ENCODE assay signal across 8 cellular contexts in genomic region chr7:92135100-92135429, GRCh38. TPM values are rescaled to one million over a fixed set of nuclear protein-coding genes. Genes with fewer than 3 reads are reported as not detected.
A peak's percentile ranks its signal among the peaks of the same experiment; 100 is the strongest.
DNase-seq lines count a peak whose midpoint lies in the region; ATAC-seq and TF ChIP-seq lines count a peak whose summit lies in the region.

No MANE protein-coding gene starts in this region.

- H3K36me3 ChIP-seq in Loucy (ENCODE audit: insufficient read depth, low read length): peaks cover 14% of the 10 kb centered on the region; the same call in 1 of the 2 replicates
- no peaks in the 10 kb centered on the region for H3K36me3 ChIP-seq in prostate gland

- H3K4me3 ChIP-seq in Loucy (ENCODE audit: low read length, poor library complexity, severe bottlenecking) (peak overlapping the region; percentile 84), prostate gland (peak overlapping the region; percentile 83 to 98)

- no peaks in the 10 kb centered on the region for H3K9me2 ChIP-seq in Loucy (replicated peaks; ENCODE audit: low read depth, low read length)

- H3K9ac ChIP-seq in Loucy (ENCODE audit: low read depth, low read length, poor library complexity, severe bottlenecking): peak overlapping the region; percentile 91

- DNase-seq in NCI-H510A treated with DMSO at 0.1 percent for 48 hours (lab: John Stamatoyannopoulos, UW) (peak; percentile 31), NCI-H510A (lab: John Stamatoyannopoulos, UW) (no peak), glomerular visceral epithelial cell (ENCODE audit: extremely low spot score) (peak; percentile 21), prostate gland (ENCODE audit: low spot score) (peak; percentile 33), GM19240 (ENCODE audit: insufficient read length, low spot score) (no peak)
- DNase-seq in activated T-helper 1 cell treated with anti-CD3 and anti-CD28 coated beads, Interleukin-12 subunit alpha, Interleukin-12 subunit beta, Interleukin-2, Interleukin-4 antibody, amounts not matched to agents 30 ng/mL and 10 ng/mL and 1 ng/mL, durations not matched to agents 14 hours and 24 hours and 36 hours (ENCODE audit: low spot score): no peak

- peaks cover 44% of the 10 kb centered on the region for H3K4me1 Mint-ChIP-seq in activated T-helper 1 cell treated with anti-CD3 and anti-CD28 coated beads, Interleukin-12 subunit alpha, Interleukin-12 subunit beta, Interleukin-2, Interleukin-4 antibody, amounts not matched to agents 30 ng/mL and 10 ng/mL and 1 ng/mL, durations not matched to agents 14 hours and 24 hours and 36 hours (ENCODE audit: low read depth)

- TF ChIP-seq POLR2A in prostate gland (IDR thresholded peaks at IDR 0.05): no peak

- peak overlapping the region; percentile 97 to 99 for H3K27ac ChIP-seq in prostate gland

- TF ChIP-seq CTCF in Loucy (conservative IDR thresholded peaks at IDR 0.05; ENCODE audit: low read length): no peak
- TF ChIP-seq CTCF in prostate gland (IDR thresholded peaks at IDR 0.05): no peak

- 2% methylated on average over 12 of the region's 12 CpGs for WGBS in prostate gland

- H3K4me1 ChIP-seq in Loucy (ENCODE audit: insufficient read depth, low read length, poor library complexity, severe bottlenecking) (peaks cover 48% of the 10 kb centered on the region), prostate gland (replicated peaks) (peaks cover 6% of the 10 kb centered on the region)

- peak overlapping the region; percentile 98 for H3K4me3 Mint-ChIP-seq in activated T-helper 1 cell treated with anti-CD3 and anti-CD28 coated beads, Interleukin-12 subunit alpha, Interleukin-12 subunit beta, Interleukin-2, Interleukin-4 antibody, amounts not matched to agents 30 ng/mL and 10 ng/mL and 1 ng/mL, durations not matched to agents 14 hours and 24 hours and 36 hours

- peaks cover 19% of the 10 kb centered on the region for H3K36me3 Mint-ChIP-seq in activated T-helper 1 cell treated with anti-CD3 and anti-CD28 coated beads, Interleukin-12 subunit alpha, Interleukin-12 subunit beta, Interleukin-2, Interleukin-4 antibody, amounts not matched to agents 30 ng/mL and 10 ng/mL and 1 ng/mL, durations not matched to agents 14 hours and 24 hours and 36 hours (ENCODE audit: low read depth)

- peaks cover 52% of the 10 kb centered on the region for H3K79me2 ChIP-seq in Loucy (ENCODE audit: insufficient read depth, low read length)

- intact Hi-C loops in activated T-helper 1 cell treated with anti-CD3 and anti-CD28 coated beads, Interleukin-12 subunit alpha, Interleukin-12 subunit beta, Interleukin-2, Interleukin-4 antibody, amounts not matched to agents 30 ng/mL and 10 ng/mL and 1 ng/mL, durations not matched to agents 14 hours and 24 hours and 36 hours (cut with micrococcal nuclease): loop anchor here (2.0 to 10.0 kb wide), 3 partner anchors 58 to 1870 kb away; partner anchors contain the start of genes BET1 and MTERF1
- intact Hi-C loops in prostate gland (cut with DNase I): loop anchor here (2.0 kb wide), 2 partner anchors 194 to 312 kb away; partner anchors contain the start of genes AKAP9 and GATAD1

- H3F3A ChIP-seq in Loucy (ENCODE audit: low read depth): 0 out of 2 replicates have a peak, but pooled peaks cover 3% of the 10 kb centered on the region

- H3K4me2 ChIP-seq in Loucy (ENCODE audit: low read depth, low read length, poor library complexity, severe bottlenecking): peak overlapping the region; percentile 99

- ATAC-seq in GM18511 (IDR thresholded peaks at IDR 0.05; ENCODE audit: unreplicated experiment): no peak

- H3K9me3 ChIP-seq in Loucy (ENCODE audit: insufficient read depth, low read depth, low read length): no peaks in the 10 kb centered on the region
- H3K9me3 ChIP-seq in prostate gland: no peaks in the 10 kb centered on the region

- H3K9me3 Mint-ChIP-seq in activated T-helper 1 cell treated with anti-CD3 and anti-CD28 coated beads, Interleukin-12 subunit alpha, Interleukin-12 subunit beta, Interleukin-2, Interleukin-4 antibody, amounts not matched to agents 30 ng/mL and 10 ng/mL and 1 ng/mL, durations not matched to agents 14 hours and 24 hours and 36 hours: no peaks in the 10 kb centered on the region

- peaks cover 33% of the 10 kb centered on the region for H4K20me1 ChIP-seq in Loucy (ENCODE audit: insufficient read depth, low read length, poor library complexity, severe bottlenecking)

- H2AFZ ChIP-seq in Loucy (ENCODE audit: low read length): peak overlapping the region; percentile 91

- H3K27me3 Mint-ChIP-seq in activated T-helper 1 cell treated with anti-CD3 and anti-CD28 coated beads, Interleukin-12 subunit alpha, Interleukin-12 subunit beta, Interleukin-2, Interleukin-4 antibody, amounts not matched to agents 30 ng/mL and 10 ng/mL and 1 ng/mL, durations not matched to agents 14 hours and 24 hours and 36 hours (ENCODE audit: insufficient read depth): no peaks in the 10 kb centered on the region

- peak overlapping the region; percentile 97 for H3K27ac Mint-ChIP-seq in activated T-helper 1 cell treated with anti-CD3 and anti-CD28 coated beads, Interleukin-12 subunit alpha, Interleukin-12 subunit beta, Interleukin-2, Interleukin-4 antibody, amounts not matched to agents 30 ng/mL and 10 ng/mL and 1 ng/mL, durations not matched to agents 14 hours and 24 hours and 36 hours

- H3K27me3 ChIP-seq in Loucy (ENCODE audit: insufficient read depth, low read length, poor library complexity, severe bottlenecking) (no peaks in the 10 kb centered on the region), prostate gland (replicated peaks; ENCODE audit: insufficient read depth) (no peaks in the 10 kb centered on the region)

RNA-seq across cellular contexts. Expression of gene CYP51A1, which starts 0.8 kb away (rescaled TPM):
- 96.9 and 102 TPM in 2 replicates for total RNA-seq in activated T-helper 1 cell treated with anti-CD3 and anti-CD28 coated beads, Interleukin-12 subunit alpha, Interleukin-12 subunit beta, Interleukin-2, Interleukin-4 antibody, amounts not matched to agents 30 ng/mL and 10 ng/mL and 1 ng/mL, durations not matched to agents 14 hours and 24 hours and 36 hours
- 100 to 1,000 TPM in 1 of 2 donors, 10 to 100 TPM in 1; 51.6 to 121 TPM for total RNA-seq in prostate gland

RNA-seq across cellular contexts. Expression of gene LRRD1, which starts 43.9 kb away (rescaled TPM):
- total RNA-seq in activated T-helper 1 cell treated with anti-CD3 and anti-CD28 coated beads, Interleukin-12 subunit alpha, Interleukin-12 subunit beta, Interleukin-2, Interleukin-4 antibody, amounts not matched to agents 30 ng/mL and 10 ng/mL and 1 ng/mL, durations not matched to agents 14 hours and 24 hours and 36 hours: not detected in 2 replicates
- under 1 TPM in 1 of 2 donors, not detected in 1; 0.40 TPM for total RNA-seq in prostate gland

Comparison
In these comparisons a context has a peak if more than half of its experiments do, and no peak if none do; other contexts are left out.
1. DNase-seq: peak in NCI-H510A treated with DMSO at 0.1 percent for 48 hours (single experiment), glomerular visceral epithelial cell (single experiment) and prostate gland (single experiment); none in NCI-H510A (single experiment), activated T-helper 1 cell treated with anti-CD3 and anti-CD28 coated beads, Interleukin-12 subunit alpha, Interleukin-12 subunit beta, Interleukin-2, Interleukin-4 antibody, amounts not matched to agents 30 ng/mL and 10 ng/mL and 1 ng/mL, durations not matched to agents 14 hours and 24 hours and 36 hours (single experiment) and GM19240 (single experiment).